In the genomic region with DNA sequence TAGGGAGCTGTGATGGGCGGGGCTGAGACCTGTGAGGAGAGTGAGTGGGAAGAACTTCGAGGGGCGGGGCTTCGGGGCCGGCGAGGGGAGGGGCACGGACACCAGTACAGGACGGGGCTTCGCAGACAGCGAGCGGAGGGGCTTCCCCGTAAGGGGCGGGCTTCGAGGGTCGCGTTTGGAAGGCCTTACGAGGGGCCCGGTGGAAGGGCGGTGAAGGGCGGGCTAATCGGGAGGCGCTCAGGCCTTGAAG, we compare ENCODE assay signal across 8 cellular contexts. TPM values are rescaled to one million over a fixed set of nuclear protein-coding genes. Genes with fewer than 3 reads are reported as not detected.
DNase-seq lines count a peak whose midpoint lies in the region; ATAC-seq and TF ChIP-seq lines count a peak whose summit lies in the region.

No MANE protein-coding gene starts in this region.

- H3K4me3 ChIP-seq in ACC112 (ENCODE audit: low read depth, low read length), result peak overlapping the region; percentile 91
- peak overlapping the region; percentile 48 to 85 (median 70) for H3K4me3 ChIP-seq in dorsolateral prefrontal cortex

- peak overlapping the region; percentile 91 for H3K27ac ChIP-seq in ACC112 (ENCODE audit: low read depth, low read length)
- peak overlapping the region; percentile 81 to 99 (median 97) for H3K27ac ChIP-seq in dorsolateral prefrontal cortex

- peak overlapping the region; percentile 50 for H2AFZ ChIP-seq in ACC112 (ENCODE audit: low read length, unreplicated experiment)

- ATAC-seq in GM18909 (IDR thresholded peaks at IDR 0.05; ENCODE audit: poor library complexity, unreplicated experiment) (peak; percentile 51), HG03521 (IDR thresholded peaks at IDR 0.05; ENCODE audit: unreplicated experiment) (peak; percentile 38)

- H3K36me3 ChIP-seq in ACC112 (ENCODE audit: insufficient read depth, low read length), result no peaks in the 10 kb centered on the region

- intact Hi-C loops in dorsolateral prefrontal cortex (cut with DNase I), result loop anchor here (2.0 to 10.0 kb wide), 5 partner anchors 41 to 266 kb away; a partner anchor contains a TSS

- TF ChIP-seq CTCF in dorsolateral prefrontal cortex (IDR thresholded peaks at IDR 0.05 in 54 of 56, conservative IDR thresholded peaks at IDR 0.05 in 2 of 56; ENCODE audit: low read depth in 1 of 56, partially characterized antibody in 56 of 56), result no peak

- H3K27me3 ChIP-seq in ACC112 (ENCODE audit: insufficient read depth, low read length) (no peaks in the 10 kb centered on the region), dorsolateral prefrontal cortex (no peaks in the 10 kb centered on the region)

- DNase-seq in NCI-H774 (lab: John Stamatoyannopoulos, UW), result peak; percentile 95
- DNase-seq in activated CD4-positive, alpha-beta T cell treated with anti-CD3 and anti-CD28 coated beads, Interleukin-2, amount 50 U/mL, for 48 hours, result peak; percentile 98 to 99
- DNase-seq in dorsolateral prefrontal cortex, result peak; percentile 61 to 90 (median 81)
- peak; percentile 86 to 91 for DNase-seq in lung microvascular endothelial cell (ENCODE audit: low read depth in 2 of 2)
- peak; percentile 92 to 98 (median 93) for DNase-seq in stimulated activated CD4-positive, alpha-beta T cell treated with anti-CD3 and anti-CD28 coated beads, TNF-alpha, amount 100 ng/mL, for 48 hours (ENCODE audit: low read depth in 3 of 3)

- peaks cover 9% of the 10 kb centered on the region for H3K79me2 ChIP-seq in ACC112 (ENCODE audit: control insufficient read depth, insufficient read depth, low read length, unreplicated experiment)

- H3K4me1 ChIP-seq in ACC112 (ENCODE audit: control insufficient read depth, insufficient read depth, low read length, unreplicated experiment), result peaks cover 21% of the 10 kb centered on the region

RNA-seq across cellular contexts. Expression of a gene that starts 4.1 kb away (rescaled TPM):
- total RNA-seq in dorsolateral prefrontal cortex (10 to 100 TPM in 87 of 120 experiments, 1 to 10 TPM in 33; 4.7 to 52.1 (median 14.3) TPM), lung microvascular endothelial cell (4.0 and 7.4 TPM in 2 replicates)

RNA-seq across cellular contexts. Expression of a gene that starts 42.4 kb away (rescaled TPM):
- 10 to 100 TPM in 119 of 120 experiments, 1 to 10 TPM in 1; 9.2 to 32.0 (median 16.5) TPM for total RNA-seq in dorsolateral prefrontal cortex
- total RNA-seq in lung microvascular endothelial cell, result 2.0 and 2.2 TPM in 2 replicates

RNA-seq across cellular contexts. Expression of a gene that starts 42.9 kb away (rescaled TPM):
- total RNA-seq in dorsolateral prefrontal cortex, result 1 to 10 TPM in 5 of 120 experiments, under 1 TPM in 8, not detected in 107; 0.50 to 3.0 (median 0.83) TPM
- total RNA-seq in lung microvascular endothelial cell, result not detected in 2 replicates

RNA-seq across cellular contexts. Expression of a gene that starts 51.4 kb away (rescaled TPM):
- total RNA-seq in dorsolateral prefrontal cortex, result 1 to 10 TPM in 95 of 120 experiments, under 1 TPM in 24, not detected in 1; 0.32 to 4.2 (median 1.5) TPM
- total RNA-seq in lung microvascular endothelial cell, result under 0.01 and 0.87 TPM in 2 replicates

Comparison
In these comparisons a context has a peak if more than half of its experiments do, and no peak if none do; other contexts are left out.
1. Peak in every context shown above with its lines: DNase-seq, ATAC-seq, H3K4me3 ChIP-seq and H3K27ac ChIP-seq.